Comparison of ENCODE assay signal across 1 cellular context in the genomic region with DNA sequence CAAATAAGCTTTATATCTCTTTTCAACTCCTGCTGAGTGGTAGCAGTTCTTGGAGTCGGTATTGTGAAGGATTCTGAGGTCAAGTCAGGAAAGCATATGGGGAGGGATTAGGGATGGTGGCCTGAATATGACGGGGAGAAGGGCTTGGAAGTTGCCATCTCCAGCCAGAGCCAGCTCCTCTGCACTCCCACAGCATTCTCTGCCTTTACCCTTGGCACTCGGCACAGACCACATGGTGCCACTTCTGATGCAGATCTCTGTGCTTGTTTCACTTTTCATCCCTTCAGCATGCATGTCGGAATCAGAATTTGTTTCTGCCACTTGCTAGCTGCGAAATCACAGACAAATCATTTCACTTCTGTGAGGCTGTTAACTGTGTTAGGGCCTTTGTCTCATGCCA.
TF ChIP-seq lines count a peak whose summit lies in the region.

No MANE protein-coding gene starts in this region.

TF ChIP-seq in H1, 55 proteins besides CTCF, POLR2A, EP300 and RAD21 (continued from another document):
- TF ChIP-seq, protein P1, sequence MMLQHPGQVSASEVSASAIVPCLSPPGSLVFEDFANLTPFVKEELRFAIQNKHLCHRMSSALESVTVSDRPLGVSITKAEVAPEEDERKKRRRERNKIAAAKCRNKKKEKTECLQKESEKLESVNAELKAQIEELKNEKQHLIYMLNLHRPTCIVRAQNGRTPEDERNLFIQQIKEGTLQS (IDR thresholded peaks at IDR 0.05; ENCODE audit: insufficient read depth, low read depth, low read length): no peak
- no peak for TF ChIP-seq TEAD4 (IDR thresholded peaks at IDR 0.05; ENCODE audit: low read depth, low read length)
- TF ChIP-seq GABPA (IDR thresholded peaks at IDR 0.05; ENCODE audit: borderline replicate concordance, insufficient read depth, low read length): no peak
- no peak for TF ChIP-seq EGR1 (IDR thresholded peaks at IDR 0.05; ENCODE audit: borderline replicate concordance, low read depth, low read length)
- no peak for TF ChIP-seq EZH2 (IDR thresholded peaks at IDR 0.05; ENCODE audit: low read depth, low read length, severe bottlenecking)
- no peak for TF ChIP-seq CBX8 (IDR thresholded peaks at IDR 0.05; ENCODE audit: borderline replicate concordance, low read depth, low read length)
- TF ChIP-seq, protein P2, sequence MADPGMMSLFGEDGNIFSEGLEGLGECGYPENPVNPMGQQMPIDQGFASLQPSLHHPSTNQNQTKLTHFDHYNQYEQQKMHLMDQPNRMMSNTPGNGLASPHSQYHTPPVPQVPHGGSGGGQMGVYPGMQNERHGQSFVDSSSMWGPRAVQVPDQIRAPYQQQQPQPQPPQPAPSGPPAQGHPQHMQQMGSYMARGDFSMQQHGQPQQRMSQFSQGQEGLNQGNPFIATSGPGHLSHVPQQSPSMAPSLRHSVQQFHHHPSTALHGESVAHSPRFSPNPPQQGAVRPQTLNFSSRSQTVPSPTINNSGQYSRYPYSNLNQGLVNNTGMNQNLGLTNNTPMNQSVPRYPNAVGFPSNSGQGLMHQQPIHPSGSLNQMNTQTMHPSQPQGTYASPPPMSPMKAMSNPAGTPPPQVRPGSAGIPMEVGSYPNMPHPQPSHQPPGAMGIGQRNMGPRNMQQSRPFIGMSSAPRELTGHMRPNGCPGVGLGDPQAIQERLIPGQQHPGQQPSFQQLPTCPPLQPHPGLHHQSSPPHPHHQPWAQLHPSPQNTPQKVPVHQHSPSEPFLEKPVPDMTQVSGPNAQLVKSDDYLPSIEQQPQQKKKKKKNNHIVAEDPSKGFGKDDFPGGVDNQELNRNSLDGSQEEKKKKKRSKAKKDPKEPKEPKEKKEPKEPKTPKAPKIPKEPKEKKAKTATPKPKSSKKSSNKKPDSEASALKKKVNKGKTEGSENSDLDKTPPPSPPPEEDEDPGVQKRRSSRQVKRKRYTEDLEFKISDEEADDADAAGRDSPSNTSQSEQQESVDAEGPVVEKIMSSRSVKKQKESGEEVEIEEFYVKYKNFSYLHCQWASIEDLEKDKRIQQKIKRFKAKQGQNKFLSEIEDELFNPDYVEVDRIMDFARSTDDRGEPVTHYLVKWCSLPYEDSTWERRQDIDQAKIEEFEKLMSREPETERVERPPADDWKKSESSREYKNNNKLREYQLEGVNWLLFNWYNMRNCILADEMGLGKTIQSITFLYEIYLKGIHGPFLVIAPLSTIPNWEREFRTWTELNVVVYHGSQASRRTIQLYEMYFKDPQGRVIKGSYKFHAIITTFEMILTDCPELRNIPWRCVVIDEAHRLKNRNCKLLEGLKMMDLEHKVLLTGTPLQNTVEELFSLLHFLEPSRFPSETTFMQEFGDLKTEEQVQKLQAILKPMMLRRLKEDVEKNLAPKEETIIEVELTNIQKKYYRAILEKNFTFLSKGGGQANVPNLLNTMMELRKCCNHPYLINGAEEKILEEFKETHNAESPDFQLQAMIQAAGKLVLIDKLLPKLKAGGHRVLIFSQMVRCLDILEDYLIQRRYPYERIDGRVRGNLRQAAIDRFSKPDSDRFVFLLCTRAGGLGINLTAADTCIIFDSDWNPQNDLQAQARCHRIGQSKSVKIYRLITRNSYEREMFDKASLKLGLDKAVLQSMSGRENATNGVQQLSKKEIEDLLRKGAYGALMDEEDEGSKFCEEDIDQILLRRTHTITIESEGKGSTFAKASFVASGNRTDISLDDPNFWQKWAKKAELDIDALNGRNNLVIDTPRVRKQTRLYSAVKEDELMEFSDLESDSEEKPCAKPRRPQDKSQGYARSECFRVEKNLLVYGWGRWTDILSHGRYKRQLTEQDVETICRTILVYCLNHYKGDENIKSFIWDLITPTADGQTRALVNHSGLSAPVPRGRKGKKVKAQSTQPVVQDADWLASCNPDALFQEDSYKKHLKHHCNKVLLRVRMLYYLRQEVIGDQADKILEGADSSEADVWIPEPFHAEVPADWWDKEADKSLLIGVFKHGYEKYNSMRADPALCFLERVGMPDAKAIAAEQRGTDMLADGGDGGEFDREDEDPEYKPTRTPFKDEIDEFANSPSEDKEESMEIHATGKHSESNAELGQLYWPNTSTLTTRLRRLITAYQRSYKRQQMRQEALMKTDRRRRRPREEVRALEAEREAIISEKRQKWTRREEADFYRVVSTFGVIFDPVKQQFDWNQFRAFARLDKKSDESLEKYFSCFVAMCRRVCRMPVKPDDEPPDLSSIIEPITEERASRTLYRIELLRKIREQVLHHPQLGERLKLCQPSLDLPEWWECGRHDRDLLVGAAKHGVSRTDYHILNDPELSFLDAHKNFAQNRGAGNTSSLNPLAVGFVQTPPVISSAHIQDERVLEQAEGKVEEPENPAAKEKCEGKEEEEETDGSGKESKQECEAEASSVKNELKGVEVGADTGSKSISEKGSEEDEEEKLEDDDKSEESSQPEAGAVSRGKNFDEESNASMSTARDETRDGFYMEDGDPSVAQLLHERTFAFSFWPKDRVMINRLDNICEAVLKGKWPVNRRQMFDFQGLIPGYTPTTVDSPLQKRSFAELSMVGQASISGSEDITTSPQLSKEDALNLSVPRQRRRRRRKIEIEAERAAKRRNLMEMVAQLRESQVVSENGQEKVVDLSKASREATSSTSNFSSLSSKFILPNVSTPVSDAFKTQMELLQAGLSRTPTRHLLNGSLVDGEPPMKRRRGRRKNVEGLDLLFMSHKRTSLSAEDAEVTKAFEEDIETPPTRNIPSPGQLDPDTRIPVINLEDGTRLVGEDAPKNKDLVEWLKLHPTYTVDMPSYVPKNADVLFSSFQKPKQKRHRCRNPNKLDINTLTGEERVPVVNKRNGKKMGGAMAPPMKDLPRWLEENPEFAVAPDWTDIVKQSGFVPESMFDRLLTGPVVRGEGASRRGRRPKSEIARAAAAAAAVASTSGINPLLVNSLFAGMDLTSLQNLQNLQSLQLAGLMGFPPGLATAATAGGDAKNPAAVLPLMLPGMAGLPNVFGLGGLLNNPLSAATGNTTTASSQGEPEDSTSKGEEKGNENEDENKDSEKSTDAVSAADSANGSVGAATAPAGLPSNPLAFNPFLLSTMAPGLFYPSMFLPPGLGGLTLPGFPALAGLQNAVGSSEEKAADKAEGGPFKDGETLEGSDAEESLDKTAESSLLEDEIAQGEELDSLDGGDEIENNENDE (IDR thresholded peaks at IDR 0.05; ENCODE audit: insufficient replicate concordance, low read length): no peak
- no peak for TF ChIP-seq CHD1 (IDR thresholded peaks at IDR 0.05; ENCODE audit: low read depth, low read length)
